Comparison of ENCODE assay signal across 21 cellular contexts in genomic region chr7:44107116-44107960, GRCh38. TPM values are rescaled to one million over a fixed set of nuclear protein-coding genes. Genes with fewer than 3 reads are reported as not detected.
DNase-seq lines count a peak whose midpoint lies in the region; FAIRE-seq and TF ChIP-seq lines count a peak whose summit lies in the region.
"Had no signal": no experiment of that assay in that cellular context is flagged by ENCODE, and none has a peak within 500 bp of the region (broad histone marks: within the 10 kb centered on the region; RNA-seq: fewer than 3 reads in every experiment).

No MANE protein-coding gene starts in this region.

- H3K27me3 ChIP-seq in thymus (ENCODE audit: control insufficient read depth, insufficient read depth) = no peaks in the 10 kb centered on the region

- peaks cover 33% of the 10 kb centered on the region for H3K4me1 ChIP-seq in thymus (ENCODE audit: control insufficient read depth, insufficient read depth, low read length)
- H3K4me1 ChIP-seq: Peyer's patch had no signal

- H3K27ac ChIP-seq in KOPT-K1 (ENCODE audit: low read depth, low read length, poor library complexity, severe bottlenecking) (peak overlapping the region; percentile 100), thymus (ENCODE audit: low read depth) (peak overlapping the region; percentile 20)
- H3K27ac ChIP-seq: VCaP had no signal

- H3K4me3 ChIP-seq in foreskin fibroblast (ENCODE audit: low read depth in 1 of 2, low read length in 2 of 2) = peak overlapping the region; percentile 10 to 86
- peak overlapping the region; percentile 87 for H3K4me3 ChIP-seq in thymus (ENCODE audit: low read length)
- H3K4me3 ChIP-seq: Peyer's patch had no signal

- TF ChIP-seq CTCF in foreskin fibroblast (IDR thresholded peaks at IDR 0.05; ENCODE audit: low read depth, low read length) = no peak

- FAIRE-seq in RCC 7860 (lab: Jason Lieb, UNC) = no peak
- FAIRE-seq: GM19239 had no signal

- DNase-seq in foreskin fibroblast (no peak), NCI-H345 (lab: John Stamatoyannopoulos, UW) (no peak), HCEC 1CT (no peak), RCC 7860 (ENCODE audit: low spot score) (no peak)
- DNase-seq: activated CD4-positive, alpha-beta memory T cell treated with anti-CD3 and anti-CD28 coated beads, Interleukin-2, amount 10 ng/mL, durations not matched to agents 7 days and 5 days; activated naive CD8-positive, alpha-beta T cell treated with anti-CD3 and anti-CD28 coated beads, Interleukin-2, amount 10 ng/mL, durations not matched to agents 7 days and 5 days; activated T-cell treated with anti-CD3 and anti-CD28 coated beads, Interleukin-2, amount 50 U/mL, for 72 hours; central memory CD4-positive, alpha-beta T cell; DMS79; foreskin melanocyte; NCI-H1092; NCI-H774; Peyer's patch; substantia nigra; SW 1271 had no signal

- H3K36me3 ChIP-seq in KOPT-K1 (ENCODE audit: insufficient read depth, low read length) (peaks cover 76% of the 10 kb centered on the region), thymus (ENCODE audit: control insufficient read depth, insufficient read depth) (peaks cover 59% of the 10 kb centered on the region)

- 96% methylated on average over 18 of the region's 18 CpGs for WGBS in thymus

- H3K9me3 ChIP-seq in KOPT-K1 (ENCODE audit: insufficient read depth, low read length, poor library complexity, severe bottlenecking) (no peaks in the 10 kb centered on the region), thymus (ENCODE audit: control insufficient read depth) (no peaks in the 10 kb centered on the region)
- H3K9me3 ChIP-seq: Peyer's patch had no signal

RNA-seq across cellular contexts. Expression of gene AEBP1, which starts 3.2 kb away (rescaled TPM):
- polyA plus RNA-seq in thymus = 126 TPM
- polyA plus RNA-seq: CD14-positive monocyte had no signal

RNA-seq across cellular contexts. Expression of gene POLD2, which starts 16.0 kb away (rescaled TPM):
- 44.0 TPM for polyA plus RNA-seq in thymus

RNA-seq across cellular contexts. Expression of gene POLM, which starts 25.0 kb away (rescaled TPM):
- 38.6 TPM for polyA plus RNA-seq in thymus

RNA-seq across cellular contexts. Expression of gene MYL7, which starts 33.8 kb away (rescaled TPM):
- polyA plus RNA-seq in thymus = 0.73 TPM
- polyA plus RNA-seq: CD14-positive monocyte, IgD-negative memory B cell had no signal

RNA-seq across cellular contexts. Expression of gene PGAM2, which starts 42.0 kb away (rescaled TPM):
- 5.7 TPM for polyA plus RNA-seq in thymus
- polyA plus RNA-seq: CD14-positive monocyte, IgD-negative memory B cell had no signal
